In genomic region chr14:57382283-57382682, GRCh38 we compare ENCODE assay signal across 14 cellular contexts. TPM values are rescaled to one million over a fixed set of nuclear protein-coding genes. Genes with fewer than 3 reads are reported as not detected.
DNase-seq lines count a peak whose midpoint lies in the region; ATAC-seq and TF ChIP-seq lines count a peak whose summit lies in the region.
"Had no signal": no experiment of that assay in that cellular context is flagged by ENCODE, and none has a peak within 500 bp of the region (broad histone marks: within the 10 kb centered on the region; RNA-seq: fewer than 3 reads in every experiment).

No MANE protein-coding gene starts in this region.

- WGBS in IMR-90 (ENCODE audit: extremely low coverage in 2 of 2, insufficient read length in 1 of 2), 2 experiments = no CpG with 5 or more reads among the region's 2 CpGs

- dilution Hi-C loops in IMR-90 (cut with HindIII; ENCODE audit: low sequenced_read_pairs, unreplicated experiment) = no loop called here

- BruUV-seq in IMR-90 (replicated peaks; lab: Mats Ljungman, UMichigan) = no TSS peak

- no peak overlapping the region for H3K27ac ChIP-seq in IMR-90 (ENCODE audit: insufficient read depth, low read length)
- H3K27ac ChIP-seq in brain microvascular endothelial cell = no peak overlapping the region
- H3K27ac ChIP-seq: heart left ventricle, thoracic aorta had no signal

- no peak for TF ChIP-seq CTCF in AG09309 (IDR thresholded peaks at IDR 0.05; ENCODE audit: control insufficient read depth, insufficient read depth, low read depth, low read length, missing control alignments)
- no peak for TF ChIP-seq CTCF in IMR-90 (conservative IDR thresholded peaks at IDR 0.05; ENCODE audit: low read depth, low read length)
- TF ChIP-seq CTCF in brain microvascular endothelial cell (IDR thresholded peaks at IDR 0.05; ENCODE audit: low read depth, low read length, missing control alignments) = no peak
- no peak for TF ChIP-seq CTCF in kidney epithelial cell (IDR thresholded peaks at IDR 0.05; ENCODE audit: insufficient read depth, low read length, poor library complexity, severe bottlenecking)

- no peaks in the 10 kb centered on the region for H3K36me3 Mint-ChIP-seq in T-helper 2 cell treated with Interferon-gamma antibody and Interleukin-4, amounts not matched to agents 5 μg/mL and 100 μg/mL, for 36 hours (ENCODE audit: low read depth)

- no peak overlapping the region for H3K14ac ChIP-seq in IMR-90 (replicated peaks; ENCODE audit: low read depth, low read length)

- peak overlapping the region; percentile 68; the same call in 1 of the 2 replicates for H2BK120ac ChIP-seq in IMR-90 (ENCODE audit: low read depth, low read length)

- TF ChIP-seq RAD21 in IMR-90 (IDR thresholded peaks at IDR 0.05; ENCODE audit: low read length) = no peak

- H2BK20ac ChIP-seq in IMR-90 (ENCODE audit: low read depth, low read length) = peak overlapping the region; percentile 79; the same call in 1 of the 2 replicates

- H3K27me3 ChIP-seq in IMR-90 (ENCODE audit: control insufficient read depth, insufficient read depth, low read length) (no peaks in the 10 kb centered on the region), brain microvascular endothelial cell (replicated peaks) (no peaks in the 10 kb centered on the region), kidney epithelial cell (ENCODE audit: control insufficient read depth, insufficient read depth, low read length) (no peaks in the 10 kb centered on the region)
- H3K27me3 ChIP-seq: heart left ventricle had no signal

- H3K23ac ChIP-seq in IMR-90 (ENCODE audit: low read depth, low read length) = no peak overlapping the region

- intact Hi-C loops in IMR-90 (cut with micrococcal nuclease) = no loop called here

- peak overlapping the region in 1 of 2 experiments; percentile 33; a peak in 1 of 4 replicates for H4K8ac ChIP-seq in IMR-90 (ENCODE audit: low read depth in 2 of 2, low read length in 2 of 2)

- H4K91ac ChIP-seq in IMR-90 (ENCODE audit: insufficient read depth, low read depth, low read length) = no peak overlapping the region

- peaks cover 14% of the 10 kb centered on the region for H3K27me3 Mint-ChIP-seq in T-helper 2 cell treated with Interferon-gamma antibody and Interleukin-4, amounts not matched to agents 5 μg/mL and 100 μg/mL, for 36 hours (ENCODE audit: low read depth)

- POLR2A ChIA-PET in IMR-90 (lab: Charles Lee; ENCODE audit: unreplicated experiment) = no interaction called here

- CTCF ChIA-PET in IMR-90 (lab: Yijun Ruan, JAX) = no interaction called here

- no peak overlapping the region for H3K9ac ChIP-seq in IMR-90 (ENCODE audit: low read depth, low read length)

- peak overlapping the region; percentile 40 for H2BK5ac ChIP-seq in IMR-90 (ENCODE audit: low read depth, low read length, poor library complexity, severe bottlenecking)

- TF ChIP-seq POLR2A in IMR-90 (IDR thresholded peaks at IDR 0.05; ENCODE audit: low read depth, low read length) = no peak

- no peak overlapping the region for H2AK5ac ChIP-seq in IMR-90 (ENCODE audit: low read depth, low read length)

- H2BK15ac ChIP-seq in IMR-90 (ENCODE audit: low read depth, low read length) = 0 out of 3 replicates have a peak overlapping the region, but pooled peaks have one; percentile 48

- H4K5ac ChIP-seq in IMR-90 (ENCODE audit: low read depth, low read length) = no peak overlapping the region

- H3K36me3 ChIP-seq in IMR-90 (ENCODE audit: control insufficient read depth, insufficient read depth, low read length) (no peaks in the 10 kb centered on the region), brain microvascular endothelial cell (replicated peaks) (no peaks in the 10 kb centered on the region), kidney epithelial cell (ENCODE audit: control insufficient read depth, insufficient read depth, low read length) (no peaks in the 10 kb centered on the region)
- H3K36me3 ChIP-seq: heart left ventricle, thoracic aorta had no signal

- H4K20me1 ChIP-seq in IMR-90 (ENCODE audit: insufficient read depth, low read length) = no peaks in the 10 kb centered on the region

- H3K4me1 Mint-ChIP-seq in T-helper 2 cell treated with Interferon-gamma antibody and Interleukin-4, amounts not matched to agents 5 μg/mL and 100 μg/mL, for 36 hours (ENCODE audit: low read depth) = no peaks in the 10 kb centered on the region

- H3K56ac ChIP-seq in IMR-90 (ENCODE audit: extremely low read depth, insufficient read depth, low read length) = no peak overlapping the region

- H3K79me1 ChIP-seq in IMR-90 (ENCODE audit: low read depth in 1 of 2, low read length in 2 of 2) = no peaks in the 10 kb centered on the region

- H3K4me3 Mint-ChIP-seq in T-helper 2 cell treated with Interferon-gamma antibody and Interleukin-4, amounts not matched to agents 5 μg/mL and 100 μg/mL, for 36 hours = no peak overlapping the region
- H3K4me3 Mint-ChIP-seq: CD4-positive, alpha-beta T cell had no signal

- peak overlapping the region; percentile 37; the same call in 1 of the 2 replicates for H3K4ac ChIP-seq in IMR-90 (ENCODE audit: low read depth, low read length)

- H3K18ac ChIP-seq in IMR-90 (ENCODE audit: low read depth, low read length) = peak overlapping the region; percentile 22; the same call in 1 of the 2 replicates

- H3K9me1 ChIP-seq in IMR-90 (ENCODE audit: insufficient read depth, low read length) = no peaks in the 10 kb centered on the region; the same call in 1 of the 2 replicates

- H3K9me3 ChIP-seq in IMR-90 (ENCODE audit: control insufficient read depth, insufficient read depth, low read length) = no peaks in the 10 kb centered on the region
- H3K9me3 ChIP-seq: heart left ventricle, thoracic aorta had no signal

- H3K4me3 ChIP-seq in AG09309 (ENCODE audit: control insufficient read depth, low read depth, low read length) (no peak overlapping the region), IMR-90 (ENCODE audit: insufficient read depth, low read depth, low read length) (no peak overlapping the region), brain microvascular endothelial cell (ENCODE audit: low read depth, low read length) (no peak overlapping the region), kidney epithelial cell (ENCODE audit: low read depth, low read length) (no peak overlapping the region)
- H3K4me3 ChIP-seq: heart left ventricle, thoracic aorta had no signal

- H3K27ac Mint-ChIP-seq in T-helper 2 cell treated with Interferon-gamma antibody and Interleukin-4, amounts not matched to agents 5 μg/mL and 100 μg/mL, for 36 hours = no peak overlapping the region
- H3K27ac Mint-ChIP-seq: CD4-positive, alpha-beta T cell had no signal

- ATAC-seq in IMR-90 (ENCODE audit: low read depth) (peak; percentile 78), GM18517 (IDR thresholded peaks at IDR 0.05; ENCODE audit: unreplicated experiment) (no peak)
- ATAC-seq: heart left ventricle had no signal

- in situ Hi-C loops in IMR-90 (cut with MboI; ENCODE audit: low sequenced_read_pairs) = no loop called here
- in situ Hi-C loops in brain microvascular endothelial cell (cut with HindIII; ENCODE audit: low pct_ligation_motif_present, low sequenced_read_pairs) = no loop called here

- H3K4me1 ChIP-seq in IMR-90 (ENCODE audit: control insufficient read depth, insufficient read depth, low read length) = peaks cover 8% of the 10 kb centered on the region; the same call in 1 of the 2 replicates
- H3K4me1 ChIP-seq: heart left ventricle had no signal

- DNase-seq in AG09309 (ENCODE audit: low read depth) (peak; percentile 61), IMR-90 (peak; percentile 94), brain microvascular endothelial cell (peak; percentile 92), kidney epithelial cell (ENCODE audit: low read depth) (peak; percentile 59), NOMO-1 treated with DMSO at 0.1 percent for 48 hours (lab: John Stamatoyannopoulos, UW; ENCODE audit: unreplicated experiment) (no peak)
- DNase-seq in activated naive CD4-positive, alpha-beta T cell (lab: John Stamatoyannopoulos, UW) = no peak
- DNase-seq in T-helper 2 cell treated with Interferon-gamma antibody and Interleukin-4, amounts not matched to agents 5 μg/mL and 100 μg/mL, for 36 hours (ENCODE audit: low spot score) = no peak
- DNase-seq: activated effector memory CD4-positive, alpha-beta T cell treated with anti-CD3 and anti-CD28 coated beads, Interleukin-2, amount 50 U/mL, for 16 hours; CD4-positive, alpha-beta T cell; heart left ventricle; mesendoderm; NCI-H524 had no signal

- no peaks in the 10 kb centered on the region for H3K9me3 Mint-ChIP-seq in T-helper 2 cell treated with Interferon-gamma antibody and Interleukin-4, amounts not matched to agents 5 μg/mL and 100 μg/mL, for 36 hours
- H3K9me3 Mint-ChIP-seq: CD4-positive, alpha-beta T cell had no signal

- no peak overlapping the region for H2AK9ac ChIP-seq in IMR-90 (replicated peaks; ENCODE audit: low read depth, low read length, poor library complexity)

- H2AFZ ChIP-seq in IMR-90 (replicated peaks; ENCODE audit: low read length, poor library complexity) = no peak overlapping the region

- H3K4me2 ChIP-seq in IMR-90 (ENCODE audit: low read depth, low read length) = no peak overlapping the region

TF ChIP-seq in IMR-90, 13 proteins besides CTCF, POLR2A, EP300 and RAD21:
- TF ChIP-seq CEBPB (IDR thresholded peaks at IDR 0.05; ENCODE audit: low read depth, low read length) = peak; percentile 82
- peak; percentile 75 for TF ChIP-seq FOS (IDR thresholded peaks at IDR 0.05; ENCODE audit: low read depth, low read length)
- peak; percentile 70 for TF ChIP-seq BHLHE40 (IDR thresholded peaks at IDR 0.05; ENCODE audit: low read depth, low read length)
- TF ChIP-seq MAZ (IDR thresholded peaks at IDR 0.05; ENCODE audit: borderline replicate concordance, low read depth, low read length) = no peak
- peak; percentile 82 for TF ChIP-seq USF2 (IDR thresholded peaks at IDR 0.05; ENCODE audit: low read depth, low read length)

RNA-seq across cellular contexts. Expression of gene NAA30, which starts 8.1 kb away (rescaled TPM):
- total RNA-seq in IMR-90 (2012; rRNA removed) = 24.4 and 25.3 TPM in 2 replicates
- polyA plus RNA-seq in IMR-90 (2012; rRNA removed) = 3.6 and 5.8 TPM in 2 replicates
- polyA plus RNA-seq in IMR-90 (2012; cell fraction: cytosol; rRNA removed) = 1.2 TPM in 2 replicates
- polyA plus RNA-seq in IMR-90 (2012; cell fraction: nucleus; rRNA removed; ENCODE audit: low replicate concordance) = 0.88 and 3.7 TPM in 2 replicates
- total RNA-seq in kidney epithelial cell = 21.4 and 24.0 TPM in 2 replicates

Comparison
In these comparisons a context has a peak if more than half of its experiments do, and no peak if none do; other contexts are left out.
1. DNase-seq: peak in AG09309 (single experiment), IMR-90 (single experiment), brain microvascular endothelial cell (single experiment) and kidney epithelial cell (single experiment); none in NOMO-1 treated with DMSO at 0.1 percent for 48 hours (single experiment), activated naive CD4-positive, alpha-beta T cell (0 of 4) and T-helper 2 cell treated with Interferon-gamma antibody and Interleukin-4, amounts not matched to agents 5 μg/mL and 100 μg/mL, for 36 hours (single experiment).